ENCODE assay signal across 18 cellular contexts in the genomic region with DNA sequence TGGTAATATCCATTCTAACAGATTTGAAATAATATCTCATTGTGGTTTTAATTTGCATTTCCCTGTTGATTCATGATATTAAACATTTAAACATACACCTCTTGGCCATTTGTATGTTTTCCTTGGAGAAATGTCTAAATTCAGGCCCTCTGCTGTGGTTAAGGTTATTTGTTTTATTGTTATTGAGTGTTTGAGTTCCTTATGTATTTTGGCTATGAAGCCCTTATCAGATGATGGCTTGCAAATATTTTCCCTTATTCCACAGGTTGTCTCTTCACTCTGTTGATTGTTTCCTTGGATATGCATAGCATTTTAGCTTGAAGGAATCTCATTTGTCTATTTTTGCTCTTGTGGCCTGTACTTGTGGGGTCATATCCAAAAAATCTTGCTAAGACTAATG.
DNase-seq lines count a peak whose midpoint lies in the region; ATAC-seq and TF ChIP-seq lines count a peak whose summit lies in the region.
"Had no signal": no experiment of that assay in that cellular context is flagged by ENCODE, and none has a peak within 500 bp of the region (broad histone marks: within the 10 kb centered on the region; RNA-seq: fewer than 3 reads in every experiment).

No MANE protein-coding gene starts in this region.

- peak; percentile 34 for ATAC-seq in left colon
- no peak for ATAC-seq in HG03039 (IDR thresholded peaks at IDR 0.05; ENCODE audit: unreplicated experiment)
- ATAC-seq: GM12878, HCT116 had no signal

- intact Hi-C loops in left colon (cut with DNase I, micrococcal nuclease) (no loop called here), posterior vena cava (cut with DNase I) (no loop called here)

- no peaks in the 10 kb centered on the region for H3K36me3 Mint-ChIP-seq in nephron progenitor cell (ENCODE audit: low read depth)
- H3K36me3 Mint-ChIP-seq: CD14-positive monocyte; CD4-positive, alpha-beta memory T cell had no signal

- no peaks in the 10 kb centered on the region for H3K4me1 Mint-ChIP-seq in nephron progenitor cell
- H3K4me1 Mint-ChIP-seq: CD14-positive monocyte; CD4-positive, alpha-beta memory T cell had no signal

- H3K27ac Mint-ChIP-seq in nephron progenitor cell = no peak overlapping the region
- H3K27ac Mint-ChIP-seq: CD14-positive monocyte; CD4-positive, alpha-beta memory T cell; HFFc6 had no signal

- H3K4me3 Mint-ChIP-seq in nephron progenitor cell = no peak overlapping the region
- H3K4me3 Mint-ChIP-seq: CD14-positive monocyte; CD4-positive, alpha-beta memory T cell; HFFc6 had no signal

- H3K9me3 Mint-ChIP-seq in nephron progenitor cell = no peaks in the 10 kb centered on the region

- H3K27me3 Mint-ChIP-seq in nephron progenitor cell (ENCODE audit: low read depth, poor library complexity) = peaks cover 4% of the 10 kb centered on the region
- H3K27me3 Mint-ChIP-seq: CD4-positive, alpha-beta memory T cell had no signal

- DNase-seq in DMS53 (lab: John Stamatoyannopoulos, UW) = peak; percentile 8
- no peak for DNase-seq in DMS53 treated with DMSO at 0.1 percent for 48 hours (lab: John Stamatoyannopoulos, UW; ENCODE audit: unreplicated experiment)
- peak; percentile 29 to 43 for DNase-seq in NCI-H526 (lab: John Stamatoyannopoulos, UW)
- DNase-seq in left colon = no peak
- no peak for DNase-seq in posterior vena cava (ENCODE audit: low spot score)
- DNase-seq in nephron progenitor cell = no peak
- DNase-seq: 8988T; CD4-positive, alpha-beta memory T cell; DMS153; DND-41; EL; GOT3; H7; HFFc6 had no signal

- TF ChIP-seq CTCF in nephron progenitor cell (IDR thresholded peaks at IDR 0.05) = no peak

Comparison
In these comparisons a context has a peak if more than half of its experiments do, and no peak if none do; other contexts are left out.
1. DNase-seq: peak in DMS53 (single experiment) and NCI-H526 (2 of 2); none in DMS53 treated with DMSO at 0.1 percent for 48 hours (single experiment), left colon (0 of 2), posterior vena cava (single experiment) and nephron progenitor cell (single experiment).